25 cellular contexts compared by ENCODE assay signal in the genomic region with DNA sequence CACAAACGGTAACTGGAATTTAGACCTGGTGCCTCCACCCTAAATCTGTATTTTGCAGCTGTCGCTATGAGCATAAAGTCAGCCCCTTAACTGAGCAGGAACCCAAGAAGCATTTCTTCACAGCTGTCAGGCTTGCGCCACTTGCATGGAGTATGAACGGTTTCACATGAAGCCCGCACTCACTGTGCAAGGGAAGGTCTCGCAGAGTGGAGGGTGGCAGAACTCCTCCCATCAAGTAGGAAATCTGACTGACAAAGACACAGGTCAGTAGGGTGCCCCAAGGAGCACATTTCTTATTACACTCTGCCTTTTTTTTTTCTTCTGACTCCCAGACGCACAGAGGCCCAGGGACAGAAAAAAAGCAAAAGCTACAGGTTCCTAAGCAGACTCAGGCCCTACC. TPM values are rescaled to one million over a fixed set of nuclear protein-coding genes. Genes with fewer than 3 reads are reported as not detected.
DNase-seq lines count a peak whose midpoint lies in the region; ATAC-seq and TF ChIP-seq lines count a peak whose summit lies in the region.
"Had no signal": no experiment of that assay in that cellular context is flagged by ENCODE, and none has a peak within 500 bp of the region (broad histone marks: within the 10 kb centered on the region; RNA-seq: fewer than 3 reads in every experiment).

No MANE protein-coding gene starts in this region.

- H3K4me3 ChIP-seq in HL-60 (replicated peaks; ENCODE audit: insufficient read depth, low read length): no peak overlapping the region
- H3K4me3 ChIP-seq: skin epidermis, testis had no signal

- H3K9me3 Mint-ChIP-seq in endothelial cell (ENCODE audit: unreplicated experiment) (no peaks in the 10 kb centered on the region), progenitor cell of endocrine pancreas (ENCODE audit: low read depth) (peaks cover 2% of the 10 kb centered on the region)
- no peaks in the 10 kb centered on the region for H3K9me3 Mint-ChIP-seq in naive thymus-derived CD8-positive, alpha-beta T cell
- H3K9me3 Mint-ChIP-seq: CD4-positive, CD25-positive, alpha-beta regulatory T cell; neural crest cell; stimulated activated naive B cell treated with anti-CD40 and anti-IgM and Interleukin-4, amounts not matched to agents 10 μg/mL and 1 μg/mL and 100 μg/mL, for 72 hours; T-cell had no signal

- H3K27ac Mint-ChIP-seq in endothelial cell (ENCODE audit: unreplicated experiment): peak overlapping the region; percentile 21
- H3K27ac Mint-ChIP-seq in progenitor cell of endocrine pancreas: peak overlapping the region; percentile 75
- H3K27ac Mint-ChIP-seq in naive thymus-derived CD8-positive, alpha-beta T cell: peak overlapping the region in 2 of 10 donors; percentile 12 to 25
- H3K27ac Mint-ChIP-seq: CD4-positive, CD25-positive, alpha-beta regulatory T cell; stimulated activated naive B cell treated with anti-CD40 and anti-IgM and Interleukin-4, amounts not matched to agents 10 μg/mL and 1 μg/mL and 100 μg/mL, for 72 hours; T-cell had no signal

- H3K27ac ChIP-seq in HL-60 (replicated peaks): peak overlapping the region; percentile 63
- H3K27ac ChIP-seq: testis had no signal

- H3K4me3 Mint-ChIP-seq in endothelial cell (ENCODE audit: unreplicated experiment) (no peak overlapping the region), progenitor cell of endocrine pancreas (ENCODE audit: low read depth) (no peak overlapping the region)
- H3K4me3 Mint-ChIP-seq in naive thymus-derived CD8-positive, alpha-beta T cell: no peak overlapping the region
- H3K4me3 Mint-ChIP-seq: CD4-positive, CD25-positive, alpha-beta regulatory T cell; neural crest cell; stimulated activated naive B cell treated with anti-CD40 and anti-IgM and Interleukin-4, amounts not matched to agents 10 μg/mL and 1 μg/mL and 100 μg/mL, for 72 hours; T-cell had no signal

- peak; percentile 56 to 97 for DNase-seq in HL-60 (ENCODE audit: low read depth in 1 of 2, low spot score in 1 of 2)
- DNase-seq in NOMO-1 treated with dmso at 0.1 percent for 144 hours (lab: John Stamatoyannopoulos, UW; ENCODE audit: unreplicated experiment): peak; percentile 61
- no peak for DNase-seq in endothelial cell (ENCODE audit: low spot score)
- no peak for DNase-seq in progenitor cell of endocrine pancreas (ENCODE audit: low spot score, unreplicated experiment)
- DNase-seq in GOT3 (lab: John Stamatoyannopoulos, UW): no peak
- DNase-seq in naive thymus-derived CD8-positive, alpha-beta T cell: no peak
- DNase-seq: activated CD4-positive, alpha-beta T cell treated with anti-CD3 and anti-CD28 coated beads for 4 hours; activated naive CD4-positive, alpha-beta T cell treated with Interleukin-2 at 50 U/mL for 16 hours; activated T-cell treated with anti-CD3 and anti-CD28 coated beads, Interleukin-2, amount 50 U/mL, for 48 hours; amygdala; CD4-positive, CD25-positive, alpha-beta regulatory T cell; dermis blood vessel endothelial cell; DMS 273 treated with DMSO at 0.1 percent for 48 hours; Karpas-422; kidney glomerular epithelial cell; midbrain; NCI-H1092 treated with DMSO at 0.1 percent for 48 hours; NCI-H510A; stimulated activated naive B cell treated with anti-CD40 and anti-IgM and Interleukin-4, amounts not matched to agents 10 μg/mL and 1 μg/mL and 100 μg/mL, for 72 hours; T-cell; testis had no signal

- H3K4me1 Mint-ChIP-seq in endothelial cell (ENCODE audit: unreplicated experiment): peaks cover 50% of the 10 kb centered on the region
- peaks cover 47% of the 10 kb centered on the region for H3K4me1 Mint-ChIP-seq in progenitor cell of endocrine pancreas (ENCODE audit: low read depth)
- H3K4me1 Mint-ChIP-seq in naive thymus-derived CD8-positive, alpha-beta T cell: peaks cover 31 to 65% (median 58%) of the 10 kb centered on the region in 4 donors

- POLR2A ChIA-PET in naive thymus-derived CD8-positive, alpha-beta T cell (lab: Charles Lee): interaction anchor here (0.7 kb wide), 1 partner anchor 55 kb away, joined by 3 read pairs; no protein-coding TSS in a partner anchor

- H3K27me3 Mint-ChIP-seq in endothelial cell (ENCODE audit: unreplicated experiment): peaks cover 15% of the 10 kb centered on the region
- H3K27me3 Mint-ChIP-seq in progenitor cell of endocrine pancreas: no peaks in the 10 kb centered on the region
- no peaks in the 10 kb centered on the region for H3K27me3 Mint-ChIP-seq in naive thymus-derived CD8-positive, alpha-beta T cell
- H3K27me3 Mint-ChIP-seq: CD4-positive, CD25-positive, alpha-beta regulatory T cell; stimulated activated naive B cell treated with anti-CD40 and anti-IgM and Interleukin-4, amounts not matched to agents 10 μg/mL and 1 μg/mL and 100 μg/mL, for 72 hours; T-cell had no signal

- TF ChIP-seq CTCF in HL-60 (IDR thresholded peaks at IDR 0.05; ENCODE audit: insufficient read depth, low read length) (no peak), endothelial cell (IDR thresholded peaks at IDR 0.05; ENCODE audit: unreplicated experiment) (no peak), progenitor cell of endocrine pancreas (IDR thresholded peaks at IDR 0.05; ENCODE audit: unreplicated experiment) (no peak)

- ATAC-seq in HG03039 (IDR thresholded peaks at IDR 0.05; ENCODE audit: unreplicated experiment) (no peak), GM18858 (IDR thresholded peaks at IDR 0.05; ENCODE audit: unreplicated experiment) (no peak)
- no peak for ATAC-seq in naive thymus-derived CD8-positive, alpha-beta T cell
- ATAC-seq: stimulated activated naive B cell treated with anti-CD40 and anti-IgM and Interleukin-4, amounts not matched to agents 10 μg/mL and 1 μg/mL and 100 μg/mL, for 72 hours; T-cell had no signal

- no peaks in the 10 kb centered on the region for H3K27me3 ChIP-seq in HL-60 (ENCODE audit: insufficient read depth, poor library complexity, severe bottlenecking)
- H3K27me3 ChIP-seq: testis had no signal

- H3K36me3 Mint-ChIP-seq in endothelial cell (ENCODE audit: low read depth, unreplicated experiment): peaks cover 26% of the 10 kb centered on the region
- H3K36me3 Mint-ChIP-seq in progenitor cell of endocrine pancreas (ENCODE audit: insufficient read depth): peaks cover 7% of the 10 kb centered on the region
- H3K36me3 Mint-ChIP-seq in naive thymus-derived CD8-positive, alpha-beta T cell: peaks cover 0 to 4% (median 0%) of the 10 kb centered on the region in 3 donors

RNA-seq across cellular contexts. Expression of gene ELMO1, which starts 58.5 kb away (rescaled TPM):
- total RNA-seq in endothelial cell (ENCODE audit: unreplicated experiment) (151 TPM), progenitor cell of endocrine pancreas (65.5 and 66.1 TPM in 2 replicates)
- 100 to 1,000 TPM in 1 of 2 experiments, 10 to 100 TPM in 1; 94.4 to 120 TPM for total RNA-seq in naive thymus-derived CD8-positive, alpha-beta T cell
- 10 to 100 TPM; 26.9 to 58.4 (median 44.9) TPM for polyA plus RNA-seq in naive thymus-derived CD8-positive, alpha-beta T cell

Comparison
In these comparisons a context has a peak if more than half of its experiments do, and no peak if none do; other contexts are left out.
1. DNase-seq: peak in HL-60 (2 of 2) and NOMO-1 treated with dmso at 0.1 percent for 144 hours (single experiment); none in endothelial cell (single experiment), progenitor cell of endocrine pancreas (single experiment), GOT3 (single experiment) and naive thymus-derived CD8-positive, alpha-beta T cell (0 of 10).